ENCODE assay signal across 1 cellular context in the genomic region with DNA sequence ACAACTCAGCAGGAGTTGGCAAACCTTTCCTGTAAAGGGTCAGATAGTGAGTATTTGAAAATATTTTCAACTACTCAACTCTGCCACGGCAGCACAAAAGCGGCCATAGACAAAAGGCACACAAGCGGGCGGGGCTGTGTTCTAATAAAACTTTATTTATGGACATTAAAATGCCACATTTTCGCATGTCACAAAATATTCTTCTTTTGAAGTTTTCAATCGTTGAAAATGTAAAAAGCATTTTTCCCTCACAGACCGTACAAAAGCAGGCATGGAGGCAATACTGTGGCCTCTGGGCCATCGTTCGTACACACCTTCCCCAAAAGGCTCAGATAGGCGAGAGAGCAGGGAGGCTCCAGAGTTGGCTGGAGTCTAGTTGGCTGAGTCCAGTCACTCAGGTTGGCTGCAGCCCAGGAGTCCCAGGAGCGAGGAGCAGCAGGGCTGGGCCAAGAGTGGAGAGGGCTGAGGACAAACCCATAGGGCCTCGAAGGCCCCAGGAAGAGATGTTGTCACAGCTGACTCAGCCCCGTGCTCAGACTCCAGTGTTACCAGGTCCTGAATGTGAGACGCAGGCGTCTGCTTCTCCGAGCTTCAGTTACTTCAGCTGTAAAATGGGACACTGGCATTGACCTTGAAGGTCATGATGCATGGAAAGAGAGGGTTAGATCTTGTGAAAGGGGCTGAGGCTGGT.
TF ChIP-seq lines count a peak whose summit lies in the region.

No MANE protein-coding gene starts in this region.

TF ChIP-seq in HepG2, 621 proteins besides CTCF, POLR2A, EP300 and RAD21 (continued from another document and continues in another):
- TF ChIP-seq, protein P1, sequence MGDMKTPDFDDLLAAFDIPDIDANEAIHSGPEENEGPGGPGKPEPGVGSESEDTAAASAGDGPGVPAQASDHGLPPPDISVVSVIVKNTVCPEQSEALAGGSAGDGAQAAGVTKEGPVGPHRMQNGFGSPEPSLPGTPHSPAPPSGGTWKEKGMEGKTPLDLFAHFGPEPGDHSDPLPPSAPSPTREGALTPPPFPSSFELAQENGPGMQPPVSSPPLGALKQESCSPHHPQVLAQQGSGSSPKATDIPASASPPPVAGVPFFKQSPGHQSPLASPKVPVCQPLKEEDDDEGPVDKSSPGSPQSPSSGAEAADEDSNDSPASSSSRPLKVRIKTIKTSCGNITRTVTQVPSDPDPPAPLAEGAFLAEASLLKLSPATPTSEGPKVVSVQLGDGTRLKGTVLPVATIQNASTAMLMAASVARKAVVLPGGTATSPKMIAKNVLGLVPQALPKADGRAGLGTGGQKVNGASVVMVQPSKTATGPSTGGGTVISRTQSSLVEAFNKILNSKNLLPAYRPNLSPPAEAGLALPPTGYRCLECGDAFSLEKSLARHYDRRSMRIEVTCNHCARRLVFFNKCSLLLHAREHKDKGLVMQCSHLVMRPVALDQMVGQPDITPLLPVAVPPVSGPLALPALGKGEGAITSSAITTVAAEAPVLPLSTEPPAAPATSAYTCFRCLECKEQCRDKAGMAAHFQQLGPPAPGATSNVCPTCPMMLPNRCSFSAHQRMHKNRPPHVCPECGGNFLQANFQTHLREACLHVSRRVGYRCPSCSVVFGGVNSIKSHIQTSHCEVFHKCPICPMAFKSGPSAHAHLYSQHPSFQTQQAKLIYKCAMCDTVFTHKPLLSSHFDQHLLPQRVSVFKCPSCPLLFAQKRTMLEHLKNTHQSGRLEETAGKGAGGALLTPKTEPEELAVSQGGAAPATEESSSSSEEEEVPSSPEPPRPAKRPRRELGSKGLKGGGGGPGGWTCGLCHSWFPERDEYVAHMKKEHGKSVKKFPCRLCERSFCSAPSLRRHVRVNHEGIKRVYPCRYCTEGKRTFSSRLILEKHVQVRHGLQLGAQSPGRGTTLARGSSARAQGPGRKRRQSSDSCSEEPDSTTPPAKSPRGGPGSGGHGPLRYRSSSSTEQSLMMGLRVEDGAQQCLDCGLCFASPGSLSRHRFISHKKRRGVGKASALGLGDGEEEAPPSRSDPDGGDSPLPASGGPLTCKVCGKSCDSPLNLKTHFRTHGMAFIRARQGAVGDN (CRISPR knock-in tag; IDR thresholded peaks at IDR 0.05), result peak; percentile 58
- TF ChIP-seq, protein P2, sequence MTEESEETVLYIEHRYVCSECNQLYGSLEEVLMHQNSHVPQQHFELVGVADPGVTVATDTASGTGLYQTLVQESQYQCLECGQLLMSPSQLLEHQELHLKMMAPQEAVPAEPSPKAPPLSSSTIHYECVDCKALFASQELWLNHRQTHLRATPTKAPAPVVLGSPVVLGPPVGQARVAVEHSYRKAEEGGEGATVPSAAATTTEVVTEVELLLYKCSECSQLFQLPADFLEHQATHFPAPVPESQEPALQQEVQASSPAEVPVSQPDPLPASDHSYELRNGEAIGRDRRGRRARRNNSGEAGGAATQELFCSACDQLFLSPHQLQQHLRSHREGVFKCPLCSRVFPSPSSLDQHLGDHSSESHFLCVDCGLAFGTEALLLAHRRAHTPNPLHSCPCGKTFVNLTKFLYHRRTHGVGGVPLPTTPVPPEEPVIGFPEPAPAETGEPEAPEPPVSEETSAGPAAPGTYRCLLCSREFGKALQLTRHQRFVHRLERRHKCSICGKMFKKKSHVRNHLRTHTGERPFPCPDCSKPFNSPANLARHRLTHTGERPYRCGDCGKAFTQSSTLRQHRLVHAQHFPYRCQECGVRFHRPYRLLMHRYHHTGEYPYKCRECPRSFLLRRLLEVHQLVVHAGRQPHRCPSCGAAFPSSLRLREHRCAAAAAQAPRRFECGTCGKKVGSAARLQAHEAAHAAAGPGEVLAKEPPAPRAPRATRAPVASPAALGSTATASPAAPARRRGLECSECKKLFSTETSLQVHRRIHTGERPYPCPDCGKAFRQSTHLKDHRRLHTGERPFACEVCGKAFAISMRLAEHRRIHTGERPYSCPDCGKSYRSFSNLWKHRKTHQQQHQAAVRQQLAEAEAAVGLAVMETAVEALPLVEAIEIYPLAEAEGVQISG (CRISPR knock-in tag; IDR thresholded peaks at IDR 0.05), result 0 out of 2 replicates have a peak, but pooled peaks have one; percentile 43
- TF ChIP-seq, protein P3, sequence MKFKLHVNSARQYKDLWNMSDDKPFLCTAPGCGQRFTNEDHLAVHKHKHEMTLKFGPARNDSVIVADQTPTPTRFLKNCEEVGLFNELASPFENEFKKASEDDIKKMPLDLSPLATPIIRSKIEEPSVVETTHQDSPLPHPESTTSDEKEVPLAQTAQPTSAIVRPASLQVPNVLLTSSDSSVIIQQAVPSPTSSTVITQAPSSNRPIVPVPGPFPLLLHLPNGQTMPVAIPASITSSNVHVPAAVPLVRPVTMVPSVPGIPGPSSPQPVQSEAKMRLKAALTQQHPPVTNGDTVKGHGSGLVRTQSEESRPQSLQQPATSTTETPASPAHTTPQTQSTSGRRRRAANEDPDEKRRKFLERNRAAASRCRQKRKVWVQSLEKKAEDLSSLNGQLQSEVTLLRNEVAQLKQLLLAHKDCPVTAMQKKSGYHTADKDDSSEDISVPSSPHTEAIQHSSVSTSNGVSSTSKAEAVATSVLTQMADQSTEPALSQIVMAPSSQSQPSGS (CRISPR knock-in tag; IDR thresholded peaks at IDR 0.05), result no peak
- TF ChIP-seq, protein P4, sequence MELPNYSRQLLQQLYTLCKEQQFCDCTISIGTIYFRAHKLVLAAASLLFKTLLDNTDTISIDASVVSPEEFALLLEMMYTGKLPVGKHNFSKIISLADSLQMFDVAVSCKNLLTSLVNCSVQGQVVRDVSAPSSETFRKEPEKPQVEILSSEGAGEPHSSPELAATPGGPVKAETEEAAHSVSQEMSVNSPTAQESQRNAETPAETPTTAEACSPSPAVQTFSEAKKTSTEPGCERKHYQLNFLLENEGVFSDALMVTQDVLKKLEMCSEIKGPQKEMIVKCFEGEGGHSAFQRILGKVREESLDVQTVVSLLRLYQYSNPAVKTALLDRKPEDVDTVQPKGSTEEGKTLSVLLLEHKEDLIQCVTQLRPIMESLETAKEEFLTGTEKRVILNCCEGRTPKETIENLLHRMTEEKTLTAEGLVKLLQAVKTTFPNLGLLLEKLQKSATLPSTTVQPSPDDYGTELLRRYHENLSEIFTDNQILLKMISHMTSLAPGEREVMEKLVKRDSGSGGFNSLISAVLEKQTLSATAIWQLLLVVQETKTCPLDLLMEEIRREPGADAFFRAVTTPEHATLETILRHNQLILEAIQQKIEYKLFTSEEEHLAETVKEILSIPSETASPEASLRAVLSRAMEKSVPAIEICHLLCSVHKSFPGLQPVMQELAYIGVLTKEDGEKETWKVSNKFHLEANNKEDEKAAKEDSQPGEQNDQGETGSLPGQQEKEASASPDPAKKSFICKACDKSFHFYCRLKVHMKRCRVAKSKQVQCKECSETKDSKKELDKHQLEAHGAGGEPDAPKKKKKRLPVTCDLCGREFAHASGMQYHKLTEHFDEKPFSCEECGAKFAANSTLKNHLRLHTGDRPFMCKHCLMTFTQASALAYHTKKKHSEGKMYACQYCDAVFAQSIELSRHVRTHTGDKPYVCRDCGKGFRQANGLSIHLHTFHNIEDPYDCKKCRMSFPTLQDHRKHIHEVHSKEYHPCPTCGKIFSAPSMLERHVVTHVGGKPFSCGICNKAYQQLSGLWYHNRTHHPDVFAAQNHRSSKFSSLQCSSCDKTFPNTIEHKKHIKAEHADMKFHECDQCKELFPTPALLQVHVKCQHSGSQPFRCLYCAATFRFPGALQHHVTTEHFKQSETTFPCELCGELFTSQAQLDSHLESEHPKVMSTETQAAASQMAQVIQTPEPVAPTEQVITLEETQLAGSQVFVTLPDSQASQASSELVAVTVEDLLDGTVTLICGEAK (IDR thresholded peaks at IDR 0.05), result peak; percentile 72
- TF ChIP-seq, protein P4 (CRISPR knock-in tag; IDR thresholded peaks at IDR 0.05), result peak; percentile 97
- TF ChIP-seq SALL1 (CRISPR knock-in tag; IDR thresholded peaks at IDR 0.05) (0 out of 2 replicates have a peak, but pooled peaks have one; percentile 17), CBX5 (CRISPR knock-in tag; IDR thresholded peaks at IDR 0.05; ENCODE audit: borderline replicate concordance) (0 out of 2 replicates have a peak, but pooled peaks have one; percentile 37), RCOR2 (CRISPR knock-in tag; IDR thresholded peaks at IDR 0.05) (peak; percentile 17; the same call in 1 of the 2 replicates), ZNF629 (CRISPR knock-in tag; conservative IDR thresholded peaks at IDR 0.05) (peak; percentile 91), YEATS2 (CRISPR knock-in tag; IDR thresholded peaks at IDR 0.05; ENCODE audit: borderline replicate concordance) (0 out of 2 replicates have a peak, but pooled peaks have one; percentile 42), KDM1A (CRISPR knock-in tag; IDR thresholded peaks at IDR 0.05) (peak; percentile 74; the same call in 1 of the 2 replicates), FOSL2 (CRISPR knock-in tag; IDR thresholded peaks at IDR 0.05) (peak; percentile 73), RXRA (CRISPR knock-in tag; IDR thresholded peaks at IDR 0.05) (peak; percentile 40; the same call in 1 of the 2 replicates), XRCC5 (optimal IDR thresholded peaks at IDR 0.05; ENCODE audit: low read length) (peak; percentile 27)
- TF ChIP-seq, protein P5, sequence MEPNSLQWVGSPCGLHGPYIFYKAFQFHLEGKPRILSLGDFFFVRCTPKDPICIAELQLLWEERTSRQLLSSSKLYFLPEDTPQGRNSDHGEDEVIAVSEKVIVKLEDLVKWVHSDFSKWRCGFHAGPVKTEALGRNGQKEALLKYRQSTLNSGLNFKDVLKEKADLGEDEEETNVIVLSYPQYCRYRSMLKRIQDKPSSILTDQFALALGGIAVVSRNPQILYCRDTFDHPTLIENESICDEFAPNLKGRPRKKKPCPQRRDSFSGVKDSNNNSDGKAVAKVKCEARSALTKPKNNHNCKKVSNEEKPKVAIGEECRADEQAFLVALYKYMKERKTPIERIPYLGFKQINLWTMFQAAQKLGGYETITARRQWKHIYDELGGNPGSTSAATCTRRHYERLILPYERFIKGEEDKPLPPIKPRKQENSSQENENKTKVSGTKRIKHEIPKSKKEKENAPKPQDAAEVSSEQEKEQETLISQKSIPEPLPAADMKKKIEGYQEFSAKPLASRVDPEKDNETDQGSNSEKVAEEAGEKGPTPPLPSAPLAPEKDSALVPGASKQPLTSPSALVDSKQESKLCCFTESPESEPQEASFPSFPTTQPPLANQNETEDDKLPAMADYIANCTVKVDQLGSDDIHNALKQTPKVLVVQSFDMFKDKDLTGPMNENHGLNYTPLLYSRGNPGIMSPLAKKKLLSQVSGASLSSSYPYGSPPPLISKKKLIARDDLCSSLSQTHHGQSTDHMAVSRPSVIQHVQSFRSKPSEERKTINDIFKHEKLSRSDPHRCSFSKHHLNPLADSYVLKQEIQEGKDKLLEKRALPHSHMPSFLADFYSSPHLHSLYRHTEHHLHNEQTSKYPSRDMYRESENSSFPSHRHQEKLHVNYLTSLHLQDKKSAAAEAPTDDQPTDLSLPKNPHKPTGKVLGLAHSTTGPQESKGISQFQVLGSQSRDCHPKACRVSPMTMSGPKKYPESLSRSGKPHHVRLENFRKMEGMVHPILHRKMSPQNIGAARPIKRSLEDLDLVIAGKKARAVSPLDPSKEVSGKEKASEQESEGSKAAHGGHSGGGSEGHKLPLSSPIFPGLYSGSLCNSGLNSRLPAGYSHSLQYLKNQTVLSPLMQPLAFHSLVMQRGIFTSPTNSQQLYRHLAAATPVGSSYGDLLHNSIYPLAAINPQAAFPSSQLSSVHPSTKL (CRISPR knock-in tag; IDR thresholded peaks at IDR 0.05), result 0 out of 2 replicates have a peak, but pooled peaks have one; percentile 21
- TF ChIP-seq, protein P6, sequence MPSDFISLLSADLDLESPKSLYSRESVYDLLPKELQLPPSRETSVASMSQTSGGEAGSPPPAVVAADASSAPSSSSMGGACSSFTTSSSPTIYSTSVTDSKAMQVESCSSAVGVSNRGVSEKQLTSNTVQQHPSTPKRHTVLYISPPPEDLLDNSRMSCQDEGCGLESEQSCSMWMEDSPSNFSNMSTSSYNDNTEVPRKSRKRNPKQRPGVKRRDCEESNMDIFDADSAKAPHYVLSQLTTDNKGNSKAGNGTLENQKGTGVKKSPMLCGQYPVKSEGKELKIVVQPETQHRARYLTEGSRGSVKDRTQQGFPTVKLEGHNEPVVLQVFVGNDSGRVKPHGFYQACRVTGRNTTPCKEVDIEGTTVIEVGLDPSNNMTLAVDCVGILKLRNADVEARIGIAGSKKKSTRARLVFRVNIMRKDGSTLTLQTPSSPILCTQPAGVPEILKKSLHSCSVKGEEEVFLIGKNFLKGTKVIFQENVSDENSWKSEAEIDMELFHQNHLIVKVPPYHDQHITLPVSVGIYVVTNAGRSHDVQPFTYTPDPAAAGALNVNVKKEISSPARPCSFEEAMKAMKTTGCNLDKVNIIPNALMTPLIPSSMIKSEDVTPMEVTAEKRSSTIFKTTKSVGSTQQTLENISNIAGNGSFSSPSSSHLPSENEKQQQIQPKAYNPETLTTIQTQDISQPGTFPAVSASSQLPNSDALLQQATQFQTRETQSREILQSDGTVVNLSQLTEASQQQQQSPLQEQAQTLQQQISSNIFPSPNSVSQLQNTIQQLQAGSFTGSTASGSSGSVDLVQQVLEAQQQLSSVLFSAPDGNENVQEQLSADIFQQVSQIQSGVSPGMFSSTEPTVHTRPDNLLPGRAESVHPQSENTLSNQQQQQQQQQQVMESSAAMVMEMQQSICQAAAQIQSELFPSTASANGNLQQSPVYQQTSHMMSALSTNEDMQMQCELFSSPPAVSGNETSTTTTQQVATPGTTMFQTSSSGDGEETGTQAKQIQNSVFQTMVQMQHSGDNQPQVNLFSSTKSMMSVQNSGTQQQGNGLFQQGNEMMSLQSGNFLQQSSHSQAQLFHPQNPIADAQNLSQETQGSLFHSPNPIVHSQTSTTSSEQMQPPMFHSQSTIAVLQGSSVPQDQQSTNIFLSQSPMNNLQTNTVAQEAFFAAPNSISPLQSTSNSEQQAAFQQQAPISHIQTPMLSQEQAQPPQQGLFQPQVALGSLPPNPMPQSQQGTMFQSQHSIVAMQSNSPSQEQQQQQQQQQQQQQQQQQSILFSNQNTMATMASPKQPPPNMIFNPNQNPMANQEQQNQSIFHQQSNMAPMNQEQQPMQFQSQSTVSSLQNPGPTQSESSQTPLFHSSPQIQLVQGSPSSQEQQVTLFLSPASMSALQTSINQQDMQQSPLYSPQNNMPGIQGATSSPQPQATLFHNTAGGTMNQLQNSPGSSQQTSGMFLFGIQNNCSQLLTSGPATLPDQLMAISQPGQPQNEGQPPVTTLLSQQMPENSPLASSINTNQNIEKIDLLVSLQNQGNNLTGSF (CRISPR knock-in tag; IDR thresholded peaks at IDR 0.05), result 0 out of 2 replicates have a peak, but pooled peaks have one; percentile 24
